7 cellular contexts compared by ENCODE assay signal in genomic region chr2:31137211-31138036, GRCh38. TPM values are rescaled to one million over a fixed set of nuclear protein-coding genes. Genes with fewer than 3 reads are reported as not detected.
DNase-seq lines count a peak whose midpoint lies in the region; FAIRE-seq and TF ChIP-seq lines count a peak whose summit lies in the region.

No MANE protein-coding gene starts in this region.

- TF ChIP-seq POLR2A in GM12892 (IDR thresholded peaks at IDR 0.05; ENCODE audit: low read depth, low read length): no peak

- H3K9me3 ChIP-seq in duodenal mucosa (ENCODE audit: control insufficient read depth in 1 of 2, low read length in 2 of 2) (no peaks in the 10 kb centered on the region), mucosa of stomach (ENCODE audit: control insufficient read depth, low read length) (no peaks in the 10 kb centered on the region)

- peak; percentile 25 for DNase-seq in GM12892 (ENCODE audit: insufficient read length)
- DNase-seq in NCI-H1930 (lab: John Stamatoyannopoulos, UW): peak; percentile 34 to 38
- DNase-seq in mucosa of gallbladder (ENCODE audit: low spot score): no peak
- DNase-seq in ureter (ENCODE audit: low spot score): no peak
- DNase-seq in NCI-H226: no peak

- H3K4me3 ChIP-seq in duodenal mucosa (ENCODE audit: low read depth in 1 of 2, low read length in 2 of 2) (peak overlapping the region; percentile 64 to 77), mucosa of stomach (ENCODE audit: low read length) (no peak overlapping the region)

- H3K36me3 ChIP-seq in duodenal mucosa (ENCODE audit: control insufficient read depth in 1 of 2, insufficient read depth in 2 of 2, low read length in 2 of 2) (no peaks in the 10 kb centered on the region), mucosa of stomach (ENCODE audit: control insufficient read depth, insufficient read depth, low read length) (no peaks in the 10 kb centered on the region)

- H3K27ac ChIP-seq in duodenal mucosa (ENCODE audit: low read depth, low read length): no peak overlapping the region

- H3K27me3 ChIP-seq in duodenal mucosa (ENCODE audit: control insufficient read depth in 1 of 2, insufficient read depth in 2 of 2, low read length in 2 of 2): peaks cover 29 to 33% of the 10 kb centered on the region in 2 donors
- H3K27me3 ChIP-seq in mucosa of stomach (ENCODE audit: control insufficient read depth, insufficient read depth, low read length): peaks cover 66% of the 10 kb centered on the region

- no peak for FAIRE-seq in GM12892 (lab: Jason Lieb, UNC)

- H3K9ac ChIP-seq in duodenal mucosa (ENCODE audit: low read depth in 1 of 2, low read length in 2 of 2) (peak overlapping the region in 1 of 2 donors; percentile 32), mucosa of stomach (ENCODE audit: low read length) (peak overlapping the region; percentile 25)

- H3K4me1 ChIP-seq in duodenal mucosa (ENCODE audit: control insufficient read depth in 1 of 2, insufficient read depth in 2 of 2, low read length in 2 of 2) (peaks cover 5 to 16% of the 10 kb centered on the region in 2 donors), mucosa of stomach (ENCODE audit: control insufficient read depth, insufficient read depth, low read length) (peaks cover 13% of the 10 kb centered on the region)

RNA-seq across cellular contexts. Expression of gene GALNT14, which starts 0.8 kb away (rescaled TPM):
- polyA plus RNA-seq in GM12892 (2012; ENCODE audit: missing spikeins): 0.57 TPM
- total RNA-seq in mucosa of gallbladder: 7.6 TPM
- total RNA-seq in ureter: 7.0 TPM

Comparison
In these comparisons a context has a peak if more than half of its experiments do, and no peak if none do; other contexts are left out.
1. DNase-seq: peak in GM12892 (single experiment) and NCI-H1930 (2 of 2); none in mucosa of gallbladder (single experiment), ureter (single experiment) and NCI-H226 (single experiment).